10 cellular contexts compared by ENCODE assay signal in genomic region chr3:172402892-172403643, GRCh38. TPM values are rescaled to one million over a fixed set of nuclear protein-coding genes. Genes with fewer than 3 reads are reported as not detected.
"Had no signal": no experiment of that assay in that cellular context is flagged by ENCODE, and none has a peak within 500 bp of the region (broad histone marks: within the 10 kb centered on the region; RNA-seq: fewer than 3 reads in every experiment).

No MANE protein-coding gene starts in this region.

- H3K36me3 ChIP-seq: HAP-1 had no signal

- H3K9me3 ChIP-seq: HAP-1 had no signal

- H3K27ac ChIP-seq: GM23248, HL-60 had no signal

- H3K4me3 ChIP-seq: GM23248, HAP-1 had no signal

- H2AFZ ChIP-seq: GM23248 had no signal

- ATAC-seq: HCT116 had no signal

- H3K4me1 ChIP-seq: HAP-1 had no signal

- DNase-seq: GM23248, GOT3, H7, IMR-90, KG1 had no signal

- H3K9ac ChIP-seq: GM23248 had no signal

RNA-seq across cellular contexts. Expression of gene GHSR, which starts 45.2 kb away (rescaled TPM):
- total RNA-seq: GM23248, H4, H7, HT1080, IMR-90 had no signal
- polyA plus RNA-seq: GM23248, IMR-90 had no signal
